8 cellular contexts compared by ENCODE assay signal in genomic region chr13:52600666-52601065, GRCh38. TPM values are rescaled to one million over a fixed set of nuclear protein-coding genes. Genes with fewer than 3 reads are reported as not detected.
DNase-seq lines count a peak whose midpoint lies in the region; ATAC-seq and TF ChIP-seq lines count a peak whose summit lies in the region.
"Had no signal": no experiment of that assay in that cellular context is flagged by ENCODE, and none has a peak within 500 bp of the region (broad histone marks: within the 10 kb centered on the region; RNA-seq: fewer than 3 reads in every experiment).

No MANE protein-coding gene starts in this region.

- H3K4me3 ChIP-seq in GM12875 (ENCODE audit: low read depth, low read length) (peak overlapping the region; percentile 5), SJCRH30 (peak overlapping the region; percentile 61), fibroblast of mammary gland (ENCODE audit: control insufficient read depth, low read depth, low read length) (peak overlapping the region; percentile 50), retinal pigment epithelial cell (ENCODE audit: low read length) (peak overlapping the region; percentile 56)

- no peaks in the 10 kb centered on the region for H3K36me3 ChIP-seq in SJCRH30

- TF ChIP-seq CTCF in GM12875 (IDR thresholded peaks at IDR 0.05; ENCODE audit: borderline replicate concordance, insufficient read depth, low read depth, low read length) (no peak), fibroblast of mammary gland (conservative IDR thresholded peaks at IDR 0.05; ENCODE audit: control insufficient read depth, insufficient read depth, low read depth, low read length) (no peak), retinal pigment epithelial cell (conservative IDR thresholded peaks at IDR 0.05; ENCODE audit: low read depth, low read length) (no peak)

- ATAC-seq in GM21717 (IDR thresholded peaks at IDR 0.05; ENCODE audit: unreplicated experiment), result no peak

- DNase-seq in SJCRH30 (no peak), fibroblast of mammary gland (ENCODE audit: low read depth) (peak; percentile 47), retinal pigment epithelial cell (ENCODE audit: low read depth) (no peak), AML-193 (lab: John Stamatoyannopoulos, UW) (no peak)
- no peak for DNase-seq in effector CD4-positive, alpha-beta T cell
- DNase-seq: activated CD4-positive, CD25-positive, alpha-beta regulatory T cell treated with anti-CD3 and anti-CD28 coated beads, Interleukin-2, amount 50 U/mL, for 72 hours had no signal

- H3K27me3 ChIP-seq in SJCRH30, result no peaks in the 10 kb centered on the region

- H3K9me3 ChIP-seq in SJCRH30 (replicated peaks), result no peaks in the 10 kb centered on the region

- peak overlapping the region; percentile 89 for H3K27ac ChIP-seq in SJCRH30

- H3K4me1 ChIP-seq in SJCRH30, result no peaks in the 10 kb centered on the region

RNA-seq across cellular contexts. Expression of gene HNRNPA1L2, which starts 41.6 kb away (rescaled TPM):
- total RNA-seq in SJCRH30 (2014; rRNA removed; shearing (Covaris generic)), result 9.4 and 9.6 TPM in 2 replicates

RNA-seq across cellular contexts. Expression of gene SUGT1, which starts 52.0 kb away (rescaled TPM):
- total RNA-seq in SJCRH30 (2014; rRNA removed; shearing (Covaris generic)), result 70.7 and 76.2 TPM in 2 replicates

Comparison
In these comparisons a context has a peak if more than half of its experiments do, and no peak if none do; other contexts are left out.
1. H3K4me3 ChIP-seq: peak in every context shown above with its lines; median percentile 61 in SJCRH30; 56 in retinal pigment epithelial cell; 50 in fibroblast of mammary gland; 5 in GM12875.